ENCODE assay signal across 18 cellular contexts in the genomic region with DNA sequence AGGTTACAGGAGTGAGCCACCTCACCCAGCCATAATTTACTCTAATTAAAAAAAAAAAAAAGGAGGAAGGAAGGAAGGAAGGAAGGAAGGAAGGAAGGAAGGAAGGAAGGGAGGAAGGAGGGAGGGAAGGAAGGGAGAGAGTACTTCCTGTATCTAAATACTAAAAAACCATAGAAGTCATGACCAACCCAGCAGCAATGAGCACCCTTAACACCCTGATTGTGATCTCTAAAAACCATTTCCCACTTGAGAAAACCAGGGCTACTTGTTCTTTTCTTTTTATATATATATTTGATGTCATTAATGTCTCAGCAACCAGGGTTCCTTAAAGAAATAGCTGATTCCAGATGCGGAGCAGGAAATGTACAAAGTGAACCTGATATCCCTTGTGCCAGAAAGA. TPM values are rescaled to one million over a fixed set of nuclear protein-coding genes. Genes with fewer than 3 reads are reported as not detected.
DNase-seq lines count a peak whose midpoint lies in the region; ATAC-seq, FAIRE-seq and TF ChIP-seq lines count a peak whose summit lies in the region.
"Had no signal": no experiment of that assay in that cellular context is flagged by ENCODE, and none has a peak within 500 bp of the region (broad histone marks: within the 10 kb centered on the region; RNA-seq: fewer than 3 reads in every experiment).

No MANE protein-coding gene starts in this region.

- FAIRE-seq in small intestine (lab: Jason Lieb, UNC) = no peak

- peaks cover 20% of the 10 kb centered on the region for H3K4me1 Mint-ChIP-seq in MCF 10A (ENCODE audit: insufficient read depth, unreplicated experiment)
- H3K4me1 Mint-ChIP-seq in T-helper 1 cell treated with Interleukin-12 subunit alpha and Interleukin-12 subunit beta and Interleukin-4 antibody, amounts not matched to agents 30 μg/mL and 1 μg/mL, for 36 hours (ENCODE audit: low read depth) = peaks cover 37% of the 10 kb centered on the region

- no peaks in the 10 kb centered on the region for H3K27me3 ChIP-seq in breast epithelium
- no peaks in the 10 kb centered on the region for H3K27me3 ChIP-seq in effector memory CD4-positive, alpha-beta T cell (replicated peaks; ENCODE audit: control insufficient read depth, insufficient read depth, low read length, poor library complexity, severe bottlenecking)
- no peaks in the 10 kb centered on the region for H3K27me3 ChIP-seq in stomach
- H3K27me3 ChIP-seq in small intestine (ENCODE audit: control insufficient read depth in 2 of 2, insufficient read depth in 2 of 2, low read length in 2 of 2) = no peaks in the 10 kb centered on the region
- H3K27me3 ChIP-seq: gastroesophageal sphincter, ovary had no signal

- 89 to 100% (median 95%) methylated on average over 1 of the region's 1 CpG for WGBS in stomach, 5 donors
- WGBS in small intestine, 3 donors = 96 to 100% (median 99%) methylated on average over 1 of the region's 1 CpG

- BruUV-seq in MCF 10A (replicated peaks; lab: Mats Ljungman, UMichigan) = no TSS peak

- H3K4me3 ChIP-seq in breast epithelium (no peak overlapping the region), stomach (no peak overlapping the region), small intestine (ENCODE audit: low read depth in 1 of 2, low read length in 2 of 2) (no peak overlapping the region)
- no peak overlapping the region for H3K4me3 ChIP-seq in effector memory CD4-positive, alpha-beta T cell (ENCODE audit: insufficient read depth, low read depth, low read length, poor library complexity, severe bottlenecking)
- H3K4me3 ChIP-seq: gastroesophageal sphincter, GM23338, left ventricle myocardium inferior, ovary had no signal

- ATAC-seq in GM18502 (IDR thresholded peaks at IDR 0.05; ENCODE audit: poor library complexity, unreplicated experiment) (no peak), HG02798 (IDR thresholded peaks at IDR 0.05; ENCODE audit: poor library complexity, unreplicated experiment) (no peak)
- ATAC-seq: gastroesophageal sphincter, GM23338 had no signal

- no peaks in the 10 kb centered on the region for H3K4me1 ChIP-seq in breast epithelium
- peaks cover 48% of the 10 kb centered on the region for H3K4me1 ChIP-seq in effector memory CD4-positive, alpha-beta T cell (ENCODE audit: control insufficient read depth, insufficient read depth, low read length, poor library complexity, severe bottlenecking)
- H3K4me1 ChIP-seq in stomach = peaks cover 42 to 97% (median 73%) of the 10 kb centered on the region in 4 donors
- H3K4me1 ChIP-seq in small intestine (ENCODE audit: control insufficient read depth in 2 of 2, insufficient read depth in 1 of 2, low read depth in 1 of 2, low read length in 1 of 2) = peaks cover 0 to 5% of the 10 kb centered on the region in 2 donors

- peaks cover 7% of the 10 kb centered on the region for H3K9me3 Mint-ChIP-seq in MCF 10A (ENCODE audit: unreplicated experiment)
- H3K9me3 Mint-ChIP-seq in T-helper 1 cell treated with Interleukin-12 subunit alpha and Interleukin-12 subunit beta and Interleukin-4 antibody, amounts not matched to agents 30 μg/mL and 1 μg/mL, for 36 hours = peaks cover 9% of the 10 kb centered on the region

- TF ChIP-seq CTCF in breast epithelium (IDR thresholded peaks at IDR 0.05) (no peak), MCF 10A (IDR thresholded peaks at IDR 0.05; ENCODE audit: unreplicated experiment) (no peak), stomach (IDR thresholded peaks at IDR 0.05) (no peak)

- peak overlapping the region; percentile 63 to 69 for H3K27ac ChIP-seq in breast epithelium
- H3K27ac ChIP-seq in effector memory CD4-positive, alpha-beta T cell (ENCODE audit: insufficient read depth, low read length, poor library complexity, severe bottlenecking) = peak overlapping the region; percentile 85
- peak overlapping the region; percentile 20 to 86 (median 74) for H3K27ac ChIP-seq in stomach
- H3K27ac ChIP-seq in small intestine (ENCODE audit: low read depth in 1 of 2, low read length in 1 of 2) = no peak overlapping the region
- H3K27ac ChIP-seq: gastroesophageal sphincter, left ventricle myocardium inferior, ovary had no signal

- H3K27ac Mint-ChIP-seq in MCF 10A (ENCODE audit: low read depth, unreplicated experiment) = no peak overlapping the region
- peak overlapping the region; percentile 83 for H3K27ac Mint-ChIP-seq in T-helper 1 cell treated with Interleukin-12 subunit alpha and Interleukin-12 subunit beta and Interleukin-4 antibody, amounts not matched to agents 30 μg/mL and 1 μg/mL, for 36 hours
- H3K27ac Mint-ChIP-seq: GM23338 had no signal

- CTCF ChIA-PET in MCF 10A (lab: Yijun Ruan, JAX) = no interaction called here

- no peak for TF ChIP-seq POLR2A in breast epithelium (IDR thresholded peaks at IDR 0.05)
- no peak for TF ChIP-seq POLR2A in stomach (IDR thresholded peaks at IDR 0.05)

- no peaks in the 10 kb centered on the region for H3K9me3 ChIP-seq in breast epithelium
- peaks cover 3% of the 10 kb centered on the region for H3K9me3 ChIP-seq in effector memory CD4-positive, alpha-beta T cell (ENCODE audit: control insufficient read depth, low read length)
- H3K9me3 ChIP-seq in stomach = no peaks in the 10 kb centered on the region
- H3K9me3 ChIP-seq in small intestine (ENCODE audit: control insufficient read depth, low read depth) = no peaks in the 10 kb centered on the region
- H3K9me3 ChIP-seq: gastroesophageal sphincter, ovary had no signal

- TF ChIP-seq EP300 in stomach (IDR thresholded peaks at IDR 0.05) = no peak

- H3K4me3 Mint-ChIP-seq in MCF 10A (ENCODE audit: unreplicated experiment) = no peak overlapping the region
- peak overlapping the region; percentile 40 for H3K4me3 Mint-ChIP-seq in T-helper 1 cell treated with Interleukin-12 subunit alpha and Interleukin-12 subunit beta and Interleukin-4 antibody, amounts not matched to agents 30 μg/mL and 1 μg/mL, for 36 hours
- H3K4me3 Mint-ChIP-seq: GM23338 had no signal

- DNase-seq in breast epithelium (ENCODE audit: low spot score in 2 of 2) = no peak
- no peak for DNase-seq in MCF 10A (ENCODE audit: unreplicated experiment)
- DNase-seq in effector memory CD4-positive, alpha-beta T cell = no peak
- DNase-seq in stomach = no peak
- no peak for DNase-seq in small intestine
- DNase-seq: left ventricle myocardium inferior; NCI-H1092; NCI-H526; ovary; SIG-M5; stimulated activated CD4-positive, alpha-beta T cell treated with anti-CD3 and anti-CD28 coated beads, Interleukin-4, amount 100 ng/mL, for 4 hours; stimulated activated CD8-positive, alpha-beta memory T cell treated with anti-CD3 and anti-CD28 coated beads, Interleukin-4, amount 100 ng/mL, for 48 hours had no signal

- H3K36me3 ChIP-seq in breast epithelium = no peaks in the 10 kb centered on the region
- H3K36me3 ChIP-seq in effector memory CD4-positive, alpha-beta T cell (ENCODE audit: control insufficient read depth, insufficient read depth, low read length) = no peaks in the 10 kb centered on the region
- no peaks in the 10 kb centered on the region for H3K36me3 ChIP-seq in stomach
- H3K36me3 ChIP-seq in small intestine (ENCODE audit: control insufficient read depth in 2 of 2, insufficient read depth in 2 of 2, low read length in 2 of 2) = no peaks in the 10 kb centered on the region
- H3K36me3 ChIP-seq: gastroesophageal sphincter, left ventricle myocardium inferior, ovary had no signal

- intact Hi-C loops in breast epithelium (cut with DNase I; ENCODE audit: low total_unique reads) = loop anchor here (2.0 kb wide), 1 partner anchor 48 kb away; no protein-coding TSS in a partner anchor
- intact Hi-C loops in MCF 10A (cut with micrococcal nuclease) = no loop called here
- intact Hi-C loops in stomach (cut with DNase I; ENCODE audit: low total_unique reads) = no loop called here

- POLR2A ChIA-PET in MCF 10A (lab: Yijun Ruan, JAX) = interaction anchor here (2.5 kb wide), 1 partner anchor 17 kb away, joined by 11 read pairs; no protein-coding TSS in a partner anchor

- H3K27me3 Mint-ChIP-seq in MCF 10A (ENCODE audit: insufficient read depth, unreplicated experiment) = no peaks in the 10 kb centered on the region
- no peaks in the 10 kb centered on the region for H3K27me3 Mint-ChIP-seq in T-helper 1 cell treated with Interleukin-12 subunit alpha and Interleukin-12 subunit beta and Interleukin-4 antibody, amounts not matched to agents 30 μg/mL and 1 μg/mL, for 36 hours (ENCODE audit: low read depth)
- H3K27me3 Mint-ChIP-seq: IgD-negative memory B cell had no signal

- peaks cover 5% of the 10 kb centered on the region for H3K36me3 Mint-ChIP-seq in MCF 10A (ENCODE audit: insufficient read depth, unreplicated experiment)
- H3K36me3 Mint-ChIP-seq in T-helper 1 cell treated with Interleukin-12 subunit alpha and Interleukin-12 subunit beta and Interleukin-4 antibody, amounts not matched to agents 30 μg/mL and 1 μg/mL, for 36 hours (ENCODE audit: low read depth) = peaks cover 9% of the 10 kb centered on the region
- H3K36me3 Mint-ChIP-seq: IgD-negative memory B cell had no signal

RNA-seq across cellular contexts. Expression of a gene that starts 31.2 kb away (rescaled TPM):
- 10 to 100 TPM; 34.4 to 91.6 (median 76.7) TPM for total RNA-seq in breast epithelium
- 48.7 and 61.0 TPM in 2 replicates for total RNA-seq in MCF 10A (2022)
- 100 to 1,000 TPM in 1 of 5 donors, 10 to 100 TPM in 4; 23.7 to 102 (median 52.0) TPM for total RNA-seq in stomach
- 1 to 10 TPM; 9.5 to 9.6 (median 9.5) TPM for polyA plus RNA-seq in stomach
- polyA plus RNA-seq in small intestine = 10 to 100 TPM; 10.3 to 12.7 (median 12.5) TPM

RNA-seq across cellular contexts. Expression of a gene that starts 31.6 kb away (rescaled TPM):
- total RNA-seq in breast epithelium (10 to 100 TPM; 17.7 to 38.3 (median 22.4) TPM), MCF 10A (2022) (56.5 and 74.8 TPM in 2 replicates), stomach (10 to 100 TPM in 3 of 5 donors, 1 to 10 TPM in 2; 7.0 to 21.8 (median 10.7) TPM)
- polyA plus RNA-seq in stomach (10 to 100 TPM; 21.5 to 37.6 (median 23.2) TPM), small intestine (10 to 100 TPM; 19.7 to 23.8 (median 22.1) TPM)

Comparison
In these comparisons a context has a peak if more than half of its experiments do, and no peak if none do; other contexts are left out.
1. H3K27ac ChIP-seq: peak in breast epithelium (2 of 2), effector memory CD4-positive, alpha-beta T cell (single experiment) and stomach (5 of 5); none in small intestine (0 of 2).